In genomic region chr12:88360349-88360748, GRCh38 we compare ENCODE assay signal across 26 cellular contexts.
A peak's percentile ranks its signal among the peaks of the same experiment; 100 is the strongest.
DNase-seq lines count a peak whose midpoint lies in the region; ATAC-seq, FAIRE-seq and TF ChIP-seq lines count a peak whose summit lies in the region.
"Had no signal": no experiment of that assay in that cellular context is flagged by ENCODE, and none has a peak within 500 bp of the region (broad histone marks: within the 10 kb centered on the region; RNA-seq: fewer than 3 reads in every experiment).

No MANE protein-coding gene starts in this region.

- H3K36me3 ChIP-seq in body of pancreas (replicated peaks in 1 of 2; ENCODE audit: insufficient read depth in 1 of 2, low read depth in 2 of 2): no peaks in the 10 kb centered on the region

- no peak for TF ChIP-seq POLR2A in body of pancreas (IDR thresholded peaks at IDR 0.05)

- DNase-seq in DMS53 (lab: John Stamatoyannopoulos, UW) (peak; percentile 13), DMS53 treated with DMSO at 0.1 percent for 48 hours (lab: John Stamatoyannopoulos, UW; ENCODE audit: unreplicated experiment) (no peak), RCC 7860 (ENCODE audit: low spot score) (peak; percentile 35), left kidney (ENCODE audit: low read depth, low spot score) (peak; percentile 24), body of pancreas (no peak)
- no peak for DNase-seq in stimulated activated CD4-positive, alpha-beta T cell treated with anti-CD3 and anti-CD28 coated beads, Interleukin-2, amount 100 ng/mL, for 48 hours
- DNase-seq: AML-193; C1 segment of cervical spinal cord; CD8-positive, alpha-beta T cell; H7; KG1; NCI-H1092; NCI-H1436; NCI-H187 treated with DMSO at 0.1 percent for 48 hours; NCI-H2171; NCI-H345; NCI-H524; NCI-H82; Right ventricle myocardium superior; SW 1271 had no signal

- ATAC-seq in HG02588 (IDR thresholded peaks at IDR 0.05; ENCODE audit: unreplicated experiment) (no peak), GM18519 (IDR thresholded peaks at IDR 0.05; ENCODE audit: low FRiP score, unreplicated experiment) (no peak), body of pancreas (no peak)
- ATAC-seq: CD8-positive, alpha-beta T cell; HepG2 had no signal

- H3K4me1 ChIP-seq in body of pancreas: peaks cover 15% of the 10 kb centered on the region

- 70 to 82% methylated on average over 1 of the region's 1 CpG for WGBS in body of pancreas, 2 donors

- H3K4me3 ChIP-seq in body of pancreas: no peak overlapping the region

- intact Hi-C loops in body of pancreas (cut with DNase I): no loop called here

- FAIRE-seq in RCC 7860 (lab: Jason Lieb, UNC): peak; percentile 89
- FAIRE-seq: G401.6, HepG2 had no signal

- H3K9me3 ChIP-seq in body of pancreas: no peaks in the 10 kb centered on the region

- no peaks in the 10 kb centered on the region for H3K27me3 ChIP-seq in body of pancreas

- no peak for TF ChIP-seq CTCF in body of pancreas (IDR thresholded peaks at IDR 0.05)

- H3K27ac ChIP-seq in body of pancreas: no peak overlapping the region
- H3K27ac ChIP-seq: 22Rv1, HL-60 had no signal

Comparison
In these comparisons a context has a peak if more than half of its experiments do, and no peak if none do; other contexts are left out.
1. DNase-seq: peak in DMS53 (single experiment), RCC 7860 (single experiment) and left kidney (single experiment); none in DMS53 treated with DMSO at 0.1 percent for 48 hours (single experiment), stimulated activated CD4-positive, alpha-beta T cell treated with anti-CD3 and anti-CD28 coated beads, Interleukin-2, amount 100 ng/mL, for 48 hours (0 of 2) and body of pancreas (0 of 4).